In genomic region chr11:748007-748359, GRCh38 we compare ENCODE assay signal across 1 cellular context.
TF ChIP-seq lines count a peak whose summit lies in the region.

No MANE protein-coding gene starts in this region.

TF ChIP-seq in HepG2, 621 proteins besides CTCF, POLR2A, EP300 and RAD21:
- 0 out of 2 replicates have a peak, but pooled peaks have one; percentile 7 for TF ChIP-seq BATF2 (CRISPR knock-in tag; IDR thresholded peaks at IDR 0.05)
- TF ChIP-seq MTA1 (CRISPR knock-in tag; IDR thresholded peaks at IDR 0.05; ENCODE audit: borderline replicate concordance), result no peak
- TF ChIP-seq MXD4 (CRISPR knock-in tag; IDR thresholded peaks at IDR 0.05), result 0 out of 2 replicates have a peak, but pooled peaks have one; percentile 32
- TF ChIP-seq ZNF510 (CRISPR knock-in tag; IDR thresholded peaks at IDR 0.05; ENCODE audit: low read depth), result no peak
- no peak for TF ChIP-seq SRSF4 (IDR thresholded peaks at IDR 0.05; ENCODE audit: low read depth, low read length, poor library complexity, severe bottlenecking)
- TF ChIP-seq ZNF552 (CRISPR knock-in tag; IDR thresholded peaks at IDR 0.05; ENCODE audit: borderline replicate concordance), result no peak
- TF ChIP-seq BCL3 (CRISPR knock-in tag; IDR thresholded peaks at IDR 0.05), result 0 out of 2 replicates have a peak, but pooled peaks have one; percentile 3
- TF ChIP-seq HOXA3 (CRISPR knock-in tag; IDR thresholded peaks at IDR 0.05), result no peak
- TF ChIP-seq ZNF44 (CRISPR knock-in tag; IDR thresholded peaks at IDR 0.05), result 0 out of 2 replicates have a peak, but pooled peaks have one; percentile 6
- peak; percentile 11 for TF ChIP-seq AGO1 (IDR thresholded peaks at IDR 0.05; ENCODE audit: low read depth, low read length, poor library complexity, severe bottlenecking)
- no peak for TF ChIP-seq IRF1 (CRISPR knock-in tag; IDR thresholded peaks at IDR 0.05; ENCODE audit: low read depth)
- peak; percentile 92; the same call in 1 of the 2 replicates for TF ChIP-seq HNRNPL (IDR thresholded peaks at IDR 0.05; ENCODE audit: low read depth, low read length)
- 0 out of 2 replicates have a peak, but pooled peaks have one; percentile 8 for TF ChIP-seq ZGPAT (CRISPR knock-in tag; IDR thresholded peaks at IDR 0.05)
- TF ChIP-seq SALL1 (CRISPR knock-in tag; IDR thresholded peaks at IDR 0.05), result no peak
- TF ChIP-seq NONO (IDR thresholded peaks at IDR 0.05), result no peak
- TF ChIP-seq NONO (CRISPR knock-in tag; conservative IDR thresholded peaks at IDR 0.05), result no peak
- 0 out of 2 replicates have a peak, but pooled peaks have one; percentile 43 for TF ChIP-seq ZNF687 (CRISPR knock-in tag; IDR thresholded peaks at IDR 0.05)
- TF ChIP-seq HIC2 (CRISPR knock-in tag; IDR thresholded peaks at IDR 0.05; ENCODE audit: low read depth), result no peak
- TF ChIP-seq ZNF589 (CRISPR knock-in tag; conservative IDR thresholded peaks at IDR 0.05), result 0 out of 2 replicates have a peak, but pooled peaks have one; percentile 6
- TF ChIP-seq ZNF773 (CRISPR knock-in tag; IDR thresholded peaks at IDR 0.05; ENCODE audit: borderline replicate concordance), result 0 out of 2 replicates have a peak, but pooled peaks have one; percentile 35
- 0 out of 2 replicates have a peak, but pooled peaks have one; percentile 19 for TF ChIP-seq MEIS2 (CRISPR knock-in tag; IDR thresholded peaks at IDR 0.05)
- peak; percentile 49; the same call in 1 of the 2 replicates for TF ChIP-seq MAX (IDR thresholded peaks at IDR 0.05)
- TF ChIP-seq KDM5A (IDR thresholded peaks at IDR 0.05; ENCODE audit: borderline replicate concordance, low read length), result 0 out of 2 replicates have a peak, but pooled peaks have one; percentile 8
- TF ChIP-seq ZNF274 (CRISPR knock-in tag; IDR thresholded peaks at IDR 0.05), result 0 out of 2 replicates have a peak, but pooled peaks have one; percentile 16
- no peak for TF ChIP-seq ZNF614 (CRISPR knock-in tag; IDR thresholded peaks at IDR 0.05; ENCODE audit: borderline replicate concordance)
- TF ChIP-seq ETS1 (CRISPR knock-in tag; IDR thresholded peaks at IDR 0.05), result 0 out of 2 replicates have a peak, but pooled peaks have one; percentile 35
